Comparison of ENCODE assay signal across 28 cellular contexts in the genomic region with DNA sequence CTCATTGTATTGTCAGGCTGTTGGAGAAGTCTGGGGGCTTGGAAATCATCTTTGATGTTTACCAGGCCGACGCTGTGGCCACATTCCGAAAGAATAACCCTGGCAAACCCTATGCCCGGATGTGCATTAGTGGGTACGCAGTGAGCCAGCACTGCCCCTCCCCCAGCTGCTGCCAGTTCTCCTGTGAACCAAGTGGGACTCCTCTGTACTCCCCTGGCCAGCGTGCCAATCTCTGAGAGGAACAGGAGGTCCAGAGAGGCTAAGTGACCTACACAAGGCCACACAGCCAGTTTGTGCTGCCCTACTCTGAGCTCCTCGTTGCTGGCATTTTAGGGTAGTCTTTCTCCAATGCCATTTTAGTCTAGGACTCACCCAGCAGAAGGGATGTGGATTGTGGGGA. TPM values are rescaled to one million over a fixed set of nuclear protein-coding genes. Genes with fewer than 3 reads are reported as not detected.
DNase-seq lines count a peak whose midpoint lies in the region; ATAC-seq, FAIRE-seq and TF ChIP-seq lines count a peak whose summit lies in the region.
"Had no signal": no experiment of that assay in that cellular context is flagged by ENCODE, and none has a peak within 500 bp of the region (broad histone marks: within the 10 kb centered on the region; RNA-seq: fewer than 3 reads in every experiment).

No MANE protein-coding gene starts in this region.

- no peaks in the 10 kb centered on the region for H3K9me3 ChIP-seq in CD4-positive, alpha-beta memory T cell (ENCODE audit: control insufficient read depth in 1 of 2, low read length in 2 of 2)
- H3K9me3 ChIP-seq: BLaER1 had no signal

- intact Hi-C loops in CD4-positive, alpha-beta memory T cell (cut with micrococcal nuclease) = loop anchor here (2.0 kb wide), 1 partner anchor 65 kb away; no protein-coding TSS in a partner anchor

- peaks cover 16% of the 10 kb centered on the region for H3K27me3 Mint-ChIP-seq in activated naive CD4-positive, alpha-beta T cell treated with anti-CD3 and anti-CD28 coated beads, Interleukin-2, amount 10 ng/mL, durations not matched to agents 7 days and 5 days
- H3K27me3 Mint-ChIP-seq in CD4-positive, alpha-beta memory T cell = no peaks in the 10 kb centered on the region
- H3K27me3 Mint-ChIP-seq in nephron progenitor cell (ENCODE audit: low read depth, poor library complexity) = peaks cover 47% of the 10 kb centered on the region
- H3K27me3 Mint-ChIP-seq in activated CD8-positive, alpha-beta memory T cell treated with anti-CD3 and anti-CD28 coated beads, Interleukin-2, amount 10 ng/mL, durations not matched to agents 7 days and 5 days = peaks cover 6% of the 10 kb centered on the region
- H3K27me3 Mint-ChIP-seq: CD8-positive, alpha-beta memory T cell; T-cell had no signal

- POLR2A ChIA-PET in CD4-positive, alpha-beta memory T cell (lab: Charles Lee; ENCODE audit: partially characterized antibody) = interaction anchor here (0.9 to 3.8 kb wide), 4 partner anchors 7 to 96 kb away, joined by 3 to 72 read pairs (median 24); a partner anchor contains a TSS

- H3K4me1 ChIP-seq in CD4-positive, alpha-beta memory T cell (ENCODE audit: insufficient read depth, low read length) = peaks cover 32% of the 10 kb centered on the region

- H3K36me3 ChIP-seq in CD4-positive, alpha-beta memory T cell (ENCODE audit: insufficient read depth, low read length) = peaks cover 22% of the 10 kb centered on the region

- DNase-seq in activated naive CD4-positive, alpha-beta T cell treated with anti-CD3 and anti-CD28 coated beads, Interleukin-2, amount 10 ng/mL, durations not matched to agents 7 days and 5 days = no peak
- DNase-seq in activated naive CD4-positive, alpha-beta T cell treated with Interleukin-2 at 50 U/mL for 16 hours = no peak
- no peak for DNase-seq in CD4-positive, alpha-beta memory T cell
- DNase-seq in nephron progenitor cell (no peak), D721Med (ENCODE audit: insufficient read length, low spot score) (no peak)
- no peak for DNase-seq in activated CD8-positive, alpha-beta memory T cell treated with anti-CD3 and anti-CD28 coated beads, Interleukin-2, amount 10 ng/mL, durations not matched to agents 7 days and 5 days
- DNase-seq in stimulated activated naive CD4-positive, alpha-beta T cell (lab: John Stamatoyannopoulos, UW) = no peak
- DNase-seq: 8988T; ACHN; HCEC 1CT; Karpas-422; NCI-H1092; NCI-H1417 treated with DMSO at 0.1 percent for 48 hours; NCI-H1694 treated with DMSO at 0.1 percent for 48 hours; NCI-H2081 treated with DMSO at 0.1 percent for 48 hours; NCI-H2171; NCI-H446; NCI-H526; NCI-H82; NK-92 treated with Interleukin-12 subunit alpha and Interleukin-12 subunit beta, amount 100 ng/mL, for 24 hours; PC-3; Right ventricle myocardium superior; T-cell had no signal

- CTCF ChIA-PET in activated naive CD4-positive, alpha-beta T cell treated with anti-CD3 and anti-CD28 coated beads, Interleukin-2, amount 10 ng/mL, durations not matched to agents 7 days and 5 days (lab: Charles Lee) = interaction anchor here (1.2 kb wide), 1 partner anchor 109 kb away, joined by 4 read pairs; a partner anchor contains a TSS
- CTCF ChIA-PET in CD4-positive, alpha-beta memory T cell (lab: Charles Lee; ENCODE audit: partially characterized antibody) = interaction anchor here (0.9 to 2.7 kb wide), 4 partner anchors 10 to 97 kb away, joined by 3 to 20 read pairs (median 5); no protein-coding TSS in a partner anchor
- CTCF ChIA-PET in activated CD8-positive, alpha-beta memory T cell treated with anti-CD3 and anti-CD28 coated beads, Interleukin-2, amount 10 ng/mL, durations not matched to agents 7 days and 5 days (lab: Charles Lee) = interaction anchor here (0.6 to 2.4 kb wide), 4 partner anchors 11 to 367 kb away, joined by 3 to 9 read pairs (median 4); a partner anchor contains a TSS

- H3K4me3 Mint-ChIP-seq in activated naive CD4-positive, alpha-beta T cell treated with anti-CD3 and anti-CD28 coated beads, Interleukin-2, amount 10 ng/mL, durations not matched to agents 7 days and 5 days = peak overlapping the region; percentile 59
- peak overlapping the region in 4 of 8 donors; percentile 6 to 76 (median 48) for H3K4me3 Mint-ChIP-seq in CD4-positive, alpha-beta memory T cell
- peak overlapping the region; percentile 38 for H3K4me3 Mint-ChIP-seq in nephron progenitor cell
- H3K4me3 Mint-ChIP-seq in activated CD8-positive, alpha-beta memory T cell treated with anti-CD3 and anti-CD28 coated beads, Interleukin-2, amount 10 ng/mL, durations not matched to agents 7 days and 5 days = no peak overlapping the region

- no peaks in the 10 kb centered on the region for H3K27me3 ChIP-seq in CD4-positive, alpha-beta memory T cell (ENCODE audit: insufficient read depth, low read length)

- TF ChIP-seq CTCF in VCaP (conservative IDR thresholded peaks at IDR 0.05) (no peak), nephron progenitor cell (IDR thresholded peaks at IDR 0.05) (no peak), D721Med (IDR thresholded peaks at IDR 0.05; ENCODE audit: insufficient read depth, missing control alignments) (no peak)

- no peak overlapping the region for H3K27ac ChIP-seq in CD4-positive, alpha-beta memory T cell (ENCODE audit: low read depth, low read length)
- H3K27ac ChIP-seq in VCaP = peak overlapping the region; percentile 91; the same call in 1 of the 2 replicates

- FAIRE-seq in D721Med (lab: Jason Lieb, UNC) = no peak
- FAIRE-seq: GM18507, H1 had no signal

- H3K9me3 Mint-ChIP-seq in activated naive CD4-positive, alpha-beta T cell treated with anti-CD3 and anti-CD28 coated beads, Interleukin-2, amount 10 ng/mL, durations not matched to agents 7 days and 5 days = no peaks in the 10 kb centered on the region
- H3K9me3 Mint-ChIP-seq in CD4-positive, alpha-beta memory T cell = no peaks in the 10 kb centered on the region
- H3K9me3 Mint-ChIP-seq in nephron progenitor cell = no peaks in the 10 kb centered on the region
- H3K9me3 Mint-ChIP-seq in activated CD8-positive, alpha-beta memory T cell treated with anti-CD3 and anti-CD28 coated beads, Interleukin-2, amount 10 ng/mL, durations not matched to agents 7 days and 5 days (ENCODE audit: low read depth) = no peaks in the 10 kb centered on the region
- H3K9me3 Mint-ChIP-seq: CD8-positive, alpha-beta memory T cell; T-cell had no signal

- H3K4me1 Mint-ChIP-seq in activated naive CD4-positive, alpha-beta T cell treated with anti-CD3 and anti-CD28 coated beads, Interleukin-2, amount 10 ng/mL, durations not matched to agents 7 days and 5 days = peaks cover 25% of the 10 kb centered on the region
- peaks cover 11 to 30% (median 15%) of the 10 kb centered on the region in 4 donors for H3K4me1 Mint-ChIP-seq in CD4-positive, alpha-beta memory T cell
- H3K4me1 Mint-ChIP-seq in nephron progenitor cell = peaks cover 5% of the 10 kb centered on the region
- peaks cover 27% of the 10 kb centered on the region for H3K4me1 Mint-ChIP-seq in activated CD8-positive, alpha-beta memory T cell treated with anti-CD3 and anti-CD28 coated beads, Interleukin-2, amount 10 ng/mL, durations not matched to agents 7 days and 5 days

- ATAC-seq in activated CD8-positive, alpha-beta memory T cell treated with anti-CD3 and anti-CD28 coated beads, Interleukin-2, amount 10 ng/mL, durations not matched to agents 7 days and 5 days = no peak
- ATAC-seq: PC-3, T-cell had no signal

- H3K4me3 ChIP-seq in CD4-positive, alpha-beta memory T cell (ENCODE audit: low read length in 2 of 2) = no peak overlapping the region

- H3K27ac Mint-ChIP-seq in activated naive CD4-positive, alpha-beta T cell treated with anti-CD3 and anti-CD28 coated beads, Interleukin-2, amount 10 ng/mL, durations not matched to agents 7 days and 5 days = no peak overlapping the region
- H3K27ac Mint-ChIP-seq in CD4-positive, alpha-beta memory T cell = peak overlapping the region in 5 of 7 donors; percentile 9 to 66 (median 47)
- no peak overlapping the region for H3K27ac Mint-ChIP-seq in nephron progenitor cell
- no peak overlapping the region for H3K27ac Mint-ChIP-seq in activated CD8-positive, alpha-beta memory T cell treated with anti-CD3 and anti-CD28 coated beads, Interleukin-2, amount 10 ng/mL, durations not matched to agents 7 days and 5 days

- H3K36me3 Mint-ChIP-seq in activated naive CD4-positive, alpha-beta T cell treated with anti-CD3 and anti-CD28 coated beads, Interleukin-2, amount 10 ng/mL, durations not matched to agents 7 days and 5 days = peaks cover 23% of the 10 kb centered on the region
- H3K36me3 Mint-ChIP-seq in CD4-positive, alpha-beta memory T cell = peaks cover 12 to 22% of the 10 kb centered on the region in 2 donors
- peaks cover 24% of the 10 kb centered on the region for H3K36me3 Mint-ChIP-seq in nephron progenitor cell (ENCODE audit: low read depth)
- peaks cover 20% of the 10 kb centered on the region for H3K36me3 Mint-ChIP-seq in activated CD8-positive, alpha-beta memory T cell treated with anti-CD3 and anti-CD28 coated beads, Interleukin-2, amount 10 ng/mL, durations not matched to agents 7 days and 5 days

RNA-seq across cellular contexts. Expression of a gene that starts 1.9 kb away (rescaled TPM):
- total RNA-seq in CD4-positive, alpha-beta memory T cell = 10 to 100 TPM; 40.1 to 43.6 TPM
- 10 to 100 TPM; 19.3 to 24.4 TPM for polyA plus RNA-seq in CD4-positive, alpha-beta memory T cell
- total RNA-seq in activated CD8-positive, alpha-beta memory T cell treated with anti-CD3 and anti-CD28 coated beads, Interleukin-2, amount 10 ng/mL, durations not matched to agents 7 days and 5 days = 10 to 100 TPM; 15.7 to 30.5 TPM

RNA-seq across cellular contexts. Expression of a gene that starts 7.3 kb away (rescaled TPM):
- 10 to 100 TPM; 45.7 to 49.3 TPM for total RNA-seq in CD4-positive, alpha-beta memory T cell
- polyA plus RNA-seq in CD4-positive, alpha-beta memory T cell = 100 to 1,000 TPM in 1 of 2 donors, 10 to 100 TPM in 1; 80.3 to 110 TPM
- 10 to 100 TPM; 92.0 to 97.7 TPM for total RNA-seq in activated CD8-positive, alpha-beta memory T cell treated with anti-CD3 and anti-CD28 coated beads, Interleukin-2, amount 10 ng/mL, durations not matched to agents 7 days and 5 days

RNA-seq across cellular contexts. Expression of a gene that starts 8.3 kb away (rescaled TPM):
- total RNA-seq in CD4-positive, alpha-beta memory T cell = under 1 TPM; 0.32 to 0.53 TPM
- polyA plus RNA-seq in CD4-positive, alpha-beta memory T cell = not detected
- 1 to 10 TPM; 2.3 to 4.5 TPM for total RNA-seq in activated CD8-positive, alpha-beta memory T cell treated with anti-CD3 and anti-CD28 coated beads, Interleukin-2, amount 10 ng/mL, durations not matched to agents 7 days and 5 days

Comparison
In these comparisons a context has a peak if more than half of its experiments do, and no peak if none do; other contexts are left out.
1. H3K27ac Mint-ChIP-seq: peak in CD4-positive, alpha-beta memory T cell (5 of 7); none in activated naive CD4-positive, alpha-beta T cell treated with anti-CD3 and anti-CD28 coated beads, Interleukin-2, amount 10 ng/mL, durations not matched to agents 7 days and 5 days (single experiment), nephron progenitor cell (single experiment) and activated CD8-positive, alpha-beta memory T cell treated with anti-CD3 and anti-CD28 coated beads, Interleukin-2, amount 10 ng/mL, durations not matched to agents 7 days and 5 days (single experiment).